Comparison of ENCODE assay signal across 8 cellular contexts in the genomic region with DNA sequence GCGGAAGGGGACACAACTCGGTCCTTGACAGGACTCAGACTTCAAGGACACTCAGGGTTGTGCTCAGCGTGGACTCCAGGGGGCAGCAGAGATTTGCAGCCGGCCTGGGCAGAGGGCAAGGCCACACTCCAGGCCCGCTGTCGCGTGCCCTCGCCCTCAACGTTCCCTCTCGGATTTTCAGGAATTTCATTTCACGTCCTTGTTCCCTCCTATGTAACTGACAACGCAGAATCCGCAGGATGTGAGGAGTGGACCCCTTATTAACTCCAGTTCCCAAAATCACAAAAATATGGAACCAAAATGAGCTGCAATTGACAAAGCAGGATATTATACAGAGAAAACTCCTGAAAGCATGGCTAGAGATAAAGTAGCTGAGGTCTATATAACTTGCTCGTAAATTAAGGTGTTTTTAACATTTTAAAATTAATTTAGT. TPM values are rescaled to one million over a fixed set of nuclear protein-coding genes. Genes with fewer than 3 reads are reported as not detected.
DNase-seq lines count a peak whose midpoint lies in the region; ATAC-seq and TF ChIP-seq lines count a peak whose summit lies in the region.

No MANE protein-coding gene starts in this region.

- peak; percentile 58 for DNase-seq in NCI-H748 treated with DMSO at 0.1 percent for 48 hours (lab: John Stamatoyannopoulos, UW)
- peak; percentile 76 for DNase-seq in activated CD8-positive, alpha-beta T cell treated with anti-CD3 and anti-CD28 coated beads for 36 hours
- DNase-seq in effector memory CD8-positive, alpha-beta T cell, result peak; percentile 49 to 61 (median 56)
- DNase-seq in myocyte (ENCODE audit: low read depth), result peak; percentile 80
- DNase-seq in stimulated activated effector memory CD8-positive, alpha-beta T cell treated with anti-CD3 and anti-CD28 coated beads, Interleukin-12 subunit alpha, Interleukin-12 subunit beta, amount 100 ng/mL, for 72 hours (ENCODE audit: low spot score in 2 of 2), result peak; percentile 63 to 82

- H3K9me3 Mint-ChIP-seq in activated CD8-positive, alpha-beta T cell treated with anti-CD3 and anti-CD28 coated beads for 36 hours, result no peaks in the 10 kb centered on the region
- H3K9me3 Mint-ChIP-seq in effector memory CD8-positive, alpha-beta T cell, result no peaks in the 10 kb centered on the region
- no peaks in the 10 kb centered on the region for H3K9me3 Mint-ChIP-seq in stimulated activated effector memory CD8-positive, alpha-beta T cell treated with anti-CD3 and anti-CD28 coated beads, Interleukin-12 subunit alpha, Interleukin-12 subunit beta, amount 100 ng/mL, for 72 hours

- CTCF ChIA-PET in activated CD8-positive, alpha-beta T cell treated with anti-CD3 and anti-CD28 coated beads for 36 hours (lab: Charles Lee), result interaction anchor here (0.6 to 5.1 kb wide), 37 partner anchors 9 to 469 kb away, joined by 3 to 73 read pairs (median 4); no protein-coding TSS in a partner anchor

- no peak overlapping the region for H3K4me3 Mint-ChIP-seq in activated CD8-positive, alpha-beta T cell treated with anti-CD3 and anti-CD28 coated beads for 36 hours
- H3K4me3 Mint-ChIP-seq in effector memory CD8-positive, alpha-beta T cell, result no peak overlapping the region
- H3K4me3 Mint-ChIP-seq in stimulated activated effector memory CD8-positive, alpha-beta T cell treated with anti-CD3 and anti-CD28 coated beads, Interleukin-12 subunit alpha, Interleukin-12 subunit beta, amount 100 ng/mL, for 72 hours, result no peak overlapping the region

- intact Hi-C loops in activated CD8-positive, alpha-beta T cell treated with anti-CD3 and anti-CD28 coated beads for 36 hours (cut with micrococcal nuclease), result loop anchor here (1.0 to 5.0 kb wide), 2 partner anchors 134 to 324 kb away; no protein-coding TSS in a partner anchor

- ATAC-seq in GM19025 (IDR thresholded peaks at IDR 0.05; ENCODE audit: low read depth, unreplicated experiment) (peak; percentile 97), HG03108 (IDR thresholded peaks at IDR 0.05; ENCODE audit: unreplicated experiment) (peak; percentile 98)
- peak; percentile 97 for ATAC-seq in activated CD8-positive, alpha-beta T cell treated with anti-CD3 and anti-CD28 coated beads for 36 hours
- peak; percentile 99 for ATAC-seq in effector memory CD8-positive, alpha-beta T cell (replicated peaks)
- peak; percentile 95 for ATAC-seq in stimulated activated effector memory CD8-positive, alpha-beta T cell treated with anti-CD3 and anti-CD28 coated beads, Interleukin-12 subunit alpha, Interleukin-12 subunit beta, amount 100 ng/mL, for 72 hours

- no peaks in the 10 kb centered on the region for H3K36me3 Mint-ChIP-seq in activated CD8-positive, alpha-beta T cell treated with anti-CD3 and anti-CD28 coated beads for 36 hours (ENCODE audit: low read depth)
- H3K36me3 Mint-ChIP-seq in effector memory CD8-positive, alpha-beta T cell (ENCODE audit: insufficient read depth), result no peaks in the 10 kb centered on the region
- H3K36me3 Mint-ChIP-seq in stimulated activated effector memory CD8-positive, alpha-beta T cell treated with anti-CD3 and anti-CD28 coated beads, Interleukin-12 subunit alpha, Interleukin-12 subunit beta, amount 100 ng/mL, for 72 hours, result no peaks in the 10 kb centered on the region

- POLR2A ChIA-PET in activated CD8-positive, alpha-beta T cell treated with anti-CD3 and anti-CD28 coated beads for 36 hours (lab: Charles Lee), result interaction anchor here (1.5 kb wide), 1 partner anchor 9 kb away, joined by 5 read pairs; no protein-coding TSS in a partner anchor

- H3K27ac Mint-ChIP-seq in activated CD8-positive, alpha-beta T cell treated with anti-CD3 and anti-CD28 coated beads for 36 hours, result no peak overlapping the region
- no peak overlapping the region for H3K27ac Mint-ChIP-seq in effector memory CD8-positive, alpha-beta T cell
- H3K27ac Mint-ChIP-seq in stimulated activated effector memory CD8-positive, alpha-beta T cell treated with anti-CD3 and anti-CD28 coated beads, Interleukin-12 subunit alpha, Interleukin-12 subunit beta, amount 100 ng/mL, for 72 hours, result no peak overlapping the region

- no peak overlapping the region for H3K27ac ChIP-seq in C4-2B

- H3K4me1 Mint-ChIP-seq in activated CD8-positive, alpha-beta T cell treated with anti-CD3 and anti-CD28 coated beads for 36 hours (ENCODE audit: low read depth), result no peaks in the 10 kb centered on the region
- H3K4me1 Mint-ChIP-seq in effector memory CD8-positive, alpha-beta T cell (ENCODE audit: low read depth in 2 of 2), result peaks cover 0 to 5% of the 10 kb centered on the region in 2 donors
- H3K4me1 Mint-ChIP-seq in stimulated activated effector memory CD8-positive, alpha-beta T cell treated with anti-CD3 and anti-CD28 coated beads, Interleukin-12 subunit alpha, Interleukin-12 subunit beta, amount 100 ng/mL, for 72 hours, result peaks cover 6% of the 10 kb centered on the region

- peak; percentile 92 for TF ChIP-seq CTCF in C4-2B (conservative IDR thresholded peaks at IDR 0.05)
- peak; percentile 91 for TF ChIP-seq CTCF in activated CD8-positive, alpha-beta T cell treated with anti-CD3 and anti-CD28 coated beads for 36 hours (IDR thresholded peaks at IDR 0.05)

- H3K27me3 Mint-ChIP-seq in activated CD8-positive, alpha-beta T cell treated with anti-CD3 and anti-CD28 coated beads for 36 hours, result peaks cover 7% of the 10 kb centered on the region
- peaks cover 11% of the 10 kb centered on the region in 2 donors for H3K27me3 Mint-ChIP-seq in effector memory CD8-positive, alpha-beta T cell

RNA-seq across cellular contexts. Expression of a gene that starts 21.0 kb away (rescaled TPM):
- total RNA-seq in activated CD8-positive, alpha-beta T cell treated with anti-CD3 and anti-CD28 coated beads for 36 hours, result 100 to 1,000 TPM; 128 to 131 TPM
- total RNA-seq in myocyte, result 70.2 and 77.3 TPM in 2 replicates
- polyA plus RNA-seq in myocyte (2012), result 142 TPM
